1 cellular context compared by ENCODE assay signal in the genomic region with DNA sequence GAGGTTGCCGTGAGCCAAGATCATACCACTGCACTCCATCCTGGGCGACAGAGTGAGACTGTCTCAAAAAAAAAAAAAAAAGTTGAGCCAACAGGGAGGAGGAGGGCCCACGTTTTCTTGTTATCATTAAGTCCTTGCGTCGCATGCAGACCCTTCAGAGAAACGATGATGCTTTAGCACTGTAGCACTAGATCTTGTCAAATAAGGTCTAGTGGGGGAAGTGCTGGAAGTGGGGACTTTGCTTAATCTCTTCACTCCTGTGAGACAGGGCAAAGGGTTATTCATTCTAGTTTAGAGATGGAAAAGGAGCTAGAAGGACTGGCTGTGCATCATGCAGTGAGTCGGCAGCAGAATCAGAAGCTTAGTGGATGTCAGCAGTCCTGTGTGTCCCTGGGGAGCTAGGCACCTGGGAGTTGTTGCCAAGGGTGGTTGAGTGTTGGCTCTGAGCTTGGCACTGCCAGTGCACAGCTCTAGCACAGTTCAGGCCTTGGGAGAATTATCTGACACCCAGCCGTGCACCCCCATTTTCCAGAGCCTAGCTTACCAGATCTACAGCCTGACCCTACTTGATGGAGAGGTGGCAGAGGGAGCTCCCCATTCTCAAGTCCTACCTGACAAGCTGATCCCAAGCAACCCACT.
TF ChIP-seq lines count a peak whose summit lies in the region.

No MANE protein-coding gene starts in this region.

TF ChIP-seq in WTC11, 78 proteins besides CTCF, POLR2A, EP300 and RAD21 (continued from another document):
- TF ChIP-seq, protein P1, sequence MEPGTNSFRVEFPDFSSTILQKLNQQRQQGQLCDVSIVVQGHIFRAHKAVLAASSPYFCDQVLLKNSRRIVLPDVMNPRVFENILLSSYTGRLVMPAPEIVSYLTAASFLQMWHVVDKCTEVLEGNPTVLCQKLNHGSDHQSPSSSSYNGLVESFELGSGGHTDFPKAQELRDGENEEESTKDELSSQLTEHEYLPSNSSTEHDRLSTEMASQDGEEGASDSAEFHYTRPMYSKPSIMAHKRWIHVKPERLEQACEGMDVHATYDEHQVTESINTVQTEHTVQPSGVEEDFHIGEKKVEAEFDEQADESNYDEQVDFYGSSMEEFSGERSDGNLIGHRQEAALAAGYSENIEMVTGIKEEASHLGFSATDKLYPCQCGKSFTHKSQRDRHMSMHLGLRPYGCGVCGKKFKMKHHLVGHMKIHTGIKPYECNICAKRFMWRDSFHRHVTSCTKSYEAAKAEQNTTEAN (CRISPR knock-in tag; IDR thresholded peaks at IDR 0.05) = no peak
- TF ChIP-seq OVOL2 (CRISPR knock-in tag; IDR thresholded peaks at IDR 0.05; ENCODE audit: borderline replicate concordance) = no peak
- TF ChIP-seq, protein P2, sequence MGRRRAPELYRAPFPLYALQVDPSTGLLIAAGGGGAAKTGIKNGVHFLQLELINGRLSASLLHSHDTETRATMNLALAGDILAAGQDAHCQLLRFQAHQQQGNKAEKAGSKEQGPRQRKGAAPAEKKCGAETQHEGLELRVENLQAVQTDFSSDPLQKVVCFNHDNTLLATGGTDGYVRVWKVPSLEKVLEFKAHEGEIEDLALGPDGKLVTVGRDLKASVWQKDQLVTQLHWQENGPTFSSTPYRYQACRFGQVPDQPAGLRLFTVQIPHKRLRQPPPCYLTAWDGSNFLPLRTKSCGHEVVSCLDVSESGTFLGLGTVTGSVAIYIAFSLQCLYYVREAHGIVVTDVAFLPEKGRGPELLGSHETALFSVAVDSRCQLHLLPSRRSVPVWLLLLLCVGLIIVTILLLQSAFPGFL (CRISPR knock-in tag; IDR thresholded peaks at IDR 0.05; ENCODE audit: borderline replicate concordance) = no peak
- no peak for TF ChIP-seq SMAD3 (CRISPR knock-in tag; IDR thresholded peaks at IDR 0.05; ENCODE audit: borderline replicate concordance)
- TF ChIP-seq ERG (CRISPR knock-in tag; IDR thresholded peaks at IDR 0.05) = no peak
- TF ChIP-seq, protein P3, sequence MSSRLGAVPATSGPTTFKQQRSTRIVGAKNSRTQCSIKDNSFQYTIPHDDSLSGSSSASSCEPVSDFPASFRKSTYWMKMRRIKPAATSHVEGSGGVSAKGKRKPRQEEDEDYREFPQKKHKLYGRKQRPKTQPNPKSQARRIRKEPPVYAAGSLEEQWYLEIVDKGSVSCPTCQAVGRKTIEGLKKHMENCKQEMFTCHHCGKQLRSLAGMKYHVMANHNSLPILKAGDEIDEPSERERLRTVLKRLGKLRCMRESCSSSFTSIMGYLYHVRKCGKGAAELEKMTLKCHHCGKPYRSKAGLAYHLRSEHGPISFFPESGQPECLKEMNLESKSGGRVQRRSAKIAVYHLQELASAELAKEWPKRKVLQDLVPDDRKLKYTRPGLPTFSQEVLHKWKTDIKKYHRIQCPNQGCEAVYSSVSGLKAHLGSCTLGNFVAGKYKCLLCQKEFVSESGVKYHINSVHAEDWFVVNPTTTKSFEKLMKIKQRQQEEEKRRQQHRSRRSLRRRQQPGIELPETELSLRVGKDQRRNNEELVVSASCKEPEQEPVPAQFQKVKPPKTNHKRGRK (CRISPR knock-in tag; IDR thresholded peaks at IDR 0.05; ENCODE audit: borderline replicate concordance) = no peak
- TF ChIP-seq ZNF138 (CRISPR knock-in tag; conservative IDR thresholded peaks at IDR 0.05) = no peak
